In genomic region chr17:53118948-53119347, GRCh38 we compare ENCODE assay signal across 18 cellular contexts.
A peak's percentile ranks its signal among the peaks of the same experiment; 100 is the strongest.
DNase-seq lines count a peak whose midpoint lies in the region; TF ChIP-seq lines count a peak whose summit lies in the region.
"Had no signal": no experiment of that assay in that cellular context is flagged by ENCODE, and none has a peak within 500 bp of the region (broad histone marks: within the 10 kb centered on the region; RNA-seq: fewer than 3 reads in every experiment).

No MANE protein-coding gene starts in this region.

- CTCF ChIA-PET in PC-9 (lab: Charles Lee): no interaction called here

- no peak overlapping the region for H3K9ac ChIP-seq in BLaER1

- H3K27ac ChIP-seq in BLaER1 (no peak overlapping the region), PC-9 (no peak overlapping the region)
- H3K27ac ChIP-seq: 22Rv1 had no signal

- no peaks in the 10 kb centered on the region for H3K79me2 ChIP-seq in PC-9 (ENCODE audit: low read depth)

- H4K20me1 ChIP-seq in BLaER1 (no peaks in the 10 kb centered on the region), PC-9 (ENCODE audit: insufficient read depth) (no peaks in the 10 kb centered on the region)

- BruUV-seq in PC-9 (replicated peaks; lab: Mats Ljungman, UMichigan): no TSS peak

- H3K4me2 ChIP-seq in BLaER1 (peak overlapping the region; percentile 8), PC-9 (0 out of 2 replicates have a peak overlapping the region, but pooled peaks have one; percentile 11)
- H3K4me2 ChIP-seq: GM23338 had no signal

- peaks cover 12% of the 10 kb centered on the region; the same call in 1 of the 2 replicates for H3K4me1 ChIP-seq in BLaER1
- H3K4me1 ChIP-seq in PC-9 (replicated peaks; ENCODE audit: insufficient read depth): no peaks in the 10 kb centered on the region
- H3K4me1 ChIP-seq: BE2C had no signal

- no peaks in the 10 kb centered on the region for H3K27me3 ChIP-seq in BLaER1
- H3K27me3 ChIP-seq in PC-9 (ENCODE audit: insufficient read depth, low read depth): no peaks in the 10 kb centered on the region
- H3K27me3 ChIP-seq: BE2C had no signal

- no peaks in the 10 kb centered on the region for H3K36me3 ChIP-seq in BLaER1
- H3K36me3 ChIP-seq in PC-9 (ENCODE audit: low read depth): no peaks in the 10 kb centered on the region
- H3K36me3 ChIP-seq: BE2C had no signal

- H3K4me3 ChIP-seq in BLaER1: no peak overlapping the region
- no peak overlapping the region for H3K4me3 ChIP-seq in PC-9
- H3K4me3 ChIP-seq: GM23338 had no signal

- intact Hi-C loops in PC-9 (cut with micrococcal nuclease; ENCODE audit: unreplicated experiment): no loop called here

- H2AFZ ChIP-seq in PC-9: no peak overlapping the region
- H2AFZ ChIP-seq: GM23338 had no signal

- H3K9me2 ChIP-seq in PC-9 (ENCODE audit: insufficient read depth): no peaks in the 10 kb centered on the region

- H3F3A ChIP-seq in PC-9 (ENCODE audit: insufficient read depth, low read depth): no peaks in the 10 kb centered on the region

- DNase-seq in NCI-H524 (lab: John Stamatoyannopoulos, UW) (peak; percentile 63 to 91), PC-9 (no peak), NCI-H2029 (lab: John Stamatoyannopoulos, UW) (no peak), AG20443 (ENCODE audit: low spot score) (no peak), T-helper 1 cell (no peak)
- DNase-seq: AML-193; BE2C; C1 segment of cervical spinal cord; Calu3; CD4-positive, alpha-beta memory T cell; COR-L47; DMS53; DMS79 treated with DMSO at 0.1 percent for 48 hours; GF-D8; H9 had no signal

- H3K9me3 ChIP-seq in BLaER1 (peaks cover 19% of the 10 kb centered on the region), PC-9 (ENCODE audit: insufficient read depth, low read depth) (no peaks in the 10 kb centered on the region)
- H3K9me3 ChIP-seq: BE2C had no signal

- POLR2A ChIA-PET in PC-9 (lab: Charles Lee; ENCODE audit: unreplicated experiment): no interaction called here

- TF ChIP-seq CTCF in PC-9 (conservative IDR thresholded peaks at IDR 0.05): no peak

Comparison
In these comparisons a context has a peak if more than half of its experiments do, and no peak if none do; other contexts are left out.
1. DNase-seq: peak in NCI-H524 (2 of 2); none in PC-9 (0 of 2), NCI-H2029 (single experiment), AG20443 (single experiment) and T-helper 1 cell (0 of 5).